ENCODE assay signal across 8 cellular contexts in the genomic region with DNA sequence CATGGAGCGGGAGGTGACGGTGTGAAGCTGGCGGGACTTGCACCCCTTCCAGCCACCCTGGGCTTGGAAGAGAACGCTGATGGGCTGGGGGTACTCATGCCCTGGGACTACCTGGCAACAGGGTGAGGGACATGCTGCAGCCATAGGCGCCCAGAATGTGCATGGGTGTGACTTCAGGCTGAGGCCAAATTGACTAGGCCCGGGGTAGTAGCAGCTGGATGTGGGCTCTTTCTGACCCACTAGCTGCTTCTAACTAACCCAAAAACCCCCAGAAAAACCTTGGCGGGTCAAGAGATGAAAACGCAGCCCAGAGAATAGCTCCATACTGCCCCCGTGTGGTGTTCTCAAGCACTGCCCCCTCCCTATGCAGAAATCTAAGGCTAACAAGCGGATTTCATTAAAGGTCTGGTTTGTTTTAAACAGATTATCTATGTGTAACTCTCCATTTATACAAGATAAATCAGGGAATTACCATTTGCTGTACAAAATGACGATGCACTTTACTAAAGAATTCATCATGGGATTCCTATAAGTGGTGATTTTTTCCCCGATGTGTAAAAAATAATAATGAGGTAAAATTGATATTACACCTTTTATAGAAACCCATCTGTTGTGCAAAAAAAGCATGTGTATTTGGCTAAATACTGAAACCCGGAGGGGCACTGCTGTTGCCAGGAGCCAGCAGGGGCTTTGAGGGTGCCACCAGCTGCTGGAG. TPM values are rescaled to one million over a fixed set of nuclear protein-coding genes. Genes with fewer than 3 reads are reported as not detected.
A peak's percentile ranks its signal among the peaks of the same experiment; 100 is the strongest.
DNase-seq lines count a peak whose midpoint lies in the region; ATAC-seq, FAIRE-seq and TF ChIP-seq lines count a peak whose summit lies in the region.

No MANE protein-coding gene starts in this region.

- FAIRE-seq in A549 (lab: Jason Lieb, UNC): no peak

- no peaks in the 10 kb centered on the region for H3K27me3 ChIP-seq in neural cell (ENCODE audit: insufficient read depth, low read depth, low read length)

- WGBS in A549 (ENCODE audit: missing lambda C conversion rate): 45% methylated on average over 12 of the region's 13 CpGs

- peak; percentile 48 to 54 for TF ChIP-seq RAD21 in A549 (conservative IDR thresholded peaks at IDR 0.05 in 1 of 2, IDR thresholded peaks at IDR 0.05 in 1 of 2)
- TF ChIP-seq RAD21 in neural cell (conservative IDR thresholded peaks at IDR 0.05): peak; percentile 68

- H3K36me3 ChIP-seq in neural cell (ENCODE audit: insufficient read depth, low read length): no peaks in the 10 kb centered on the region

- H2AFZ ChIP-seq in neural cell (ENCODE audit: low read depth, low read length): no peak overlapping the region

- no peak for TF ChIP-seq EP300 in A549 (IDR thresholded peaks at IDR 0.05)
- TF ChIP-seq EP300 in neural cell (conservative IDR thresholded peaks at IDR 0.05; ENCODE audit: poor library complexity, severe bottlenecking): no peak

- no peaks in the 10 kb centered on the region for H3K9me3 Mint-ChIP-seq in activated CD8-positive, alpha-beta memory T cell treated with anti-CD3 and anti-CD28 coated beads, Interleukin-2, amount 10 ng/mL, durations not matched to agents 7 days and 5 days (ENCODE audit: low read depth)

- H3K9me3 ChIP-seq in A549: no peaks in the 10 kb centered on the region
- H3K9me3 ChIP-seq in neural cell (ENCODE audit: low read length): no peaks in the 10 kb centered on the region

- H3K36me3 Mint-ChIP-seq in activated CD8-positive, alpha-beta memory T cell treated with anti-CD3 and anti-CD28 coated beads, Interleukin-2, amount 10 ng/mL, durations not matched to agents 7 days and 5 days: no peaks in the 10 kb centered on the region

- no peak for ATAC-seq in A549
- peak; percentile 27 for ATAC-seq in activated CD8-positive, alpha-beta memory T cell treated with anti-CD3 and anti-CD28 coated beads, Interleukin-2, amount 10 ng/mL, durations not matched to agents 7 days and 5 days
- ATAC-seq in HG03521 (IDR thresholded peaks at IDR 0.05; ENCODE audit: unreplicated experiment): no peak

- peak overlapping the region; percentile 41 for H3K9ac ChIP-seq in neural cell (ENCODE audit: low read length)

- H3K4me3 ChIP-seq in A549 (no peak overlapping the region; the same call in 2 of the 3 replicates), epithelial cell of proximal tubule (ENCODE audit: low read depth, low read length) (no peak overlapping the region), neural cell (ENCODE audit: low read length) (peak overlapping the region; percentile 53)

- H3K27ac ChIP-seq in A549 (no peak overlapping the region), neural cell (ENCODE audit: low read length) (no peak overlapping the region)

- H3K4me3 Mint-ChIP-seq in activated CD8-positive, alpha-beta memory T cell treated with anti-CD3 and anti-CD28 coated beads, Interleukin-2, amount 10 ng/mL, durations not matched to agents 7 days and 5 days: peak overlapping the region; percentile 35

- H4K20me1 ChIP-seq in neural cell (ENCODE audit: insufficient read depth): no peaks in the 10 kb centered on the region

- no peak for TF ChIP-seq POLR2A in A549 (IDR thresholded peaks at IDR 0.05; ENCODE audit: low read length)

- H3K4me1 ChIP-seq in A549: peaks cover 53% of the 10 kb centered on the region

- H3K79me2 ChIP-seq in neural cell (replicated peaks; ENCODE audit: insufficient read depth, low read length): peaks cover 3% of the 10 kb centered on the region

- peaks cover 38% of the 10 kb centered on the region for H3K27me3 Mint-ChIP-seq in activated CD8-positive, alpha-beta memory T cell treated with anti-CD3 and anti-CD28 coated beads, Interleukin-2, amount 10 ng/mL, durations not matched to agents 7 days and 5 days

- CTCF ChIA-PET in A549 (lab: Yijun Ruan, JAX) (interaction anchor here (0.6 to 5.3 kb wide), 41 partner anchors 9 to 281 kb away, joined by 3 to 69 read pairs (median 4); a partner anchor contains a TSS), GM10248 (lab: Yijun Ruan, JAX) (interaction anchor here (0.7 to 6.6 kb wide), 51 partner anchors 8 to 389 kb away, joined by 3 to 78 read pairs (median 4); a partner anchor contains a TSS)
- CTCF ChIA-PET in activated CD8-positive, alpha-beta memory T cell treated with anti-CD3 and anti-CD28 coated beads, Interleukin-2, amount 10 ng/mL, durations not matched to agents 7 days and 5 days (lab: Charles Lee): interaction anchor here (0.6 to 5.6 kb wide), 50 partner anchors 8 to 549 kb away, joined by 3 to 60 read pairs (median 4); a partner anchor contains a TSS

- peaks cover 4% of the 10 kb centered on the region for H3F3A ChIP-seq in neural cell (ENCODE audit: insufficient read depth, low read length, poor library complexity, severe bottlenecking)

- peak overlapping the region; percentile 100; the same call in 1 of the 3 replicates for H3K4me2 ChIP-seq in A549
- H3K4me2 ChIP-seq in neural cell (ENCODE audit: low read length): no peak overlapping the region

- POLR2A ChIA-PET in A549 (lab: Yijun Ruan, JAX): interaction anchor here (1.0 to 1.1 kb wide), 2 partner anchors 12 to 17 kb away, joined by 3 to 5 read pairs; a partner anchor contains a TSS
- POLR2A ChIA-PET in GM10248 (lab: Yijun Ruan, JAX): interaction anchor here (2.9 kb wide), 1 partner anchor 12 kb away, joined by 13 read pairs; a partner anchor contains a TSS

- peaks cover 35% of the 10 kb centered on the region for H3K4me1 Mint-ChIP-seq in activated CD8-positive, alpha-beta memory T cell treated with anti-CD3 and anti-CD28 coated beads, Interleukin-2, amount 10 ng/mL, durations not matched to agents 7 days and 5 days

- TF ChIP-seq CTCF in A549 (IDR thresholded peaks at IDR 0.05) (peak; percentile 82), GM10248 (IDR thresholded peaks at IDR 0.05; ENCODE audit: control extremely low read depth, extremely low read depth, low read depth, missing control alignments) (peak; percentile 70), epithelial cell of proximal tubule (conservative IDR thresholded peaks at IDR 0.05; ENCODE audit: low read depth, low read length) (peak; percentile 95), neural cell (IDR thresholded peaks at IDR 0.05; ENCODE audit: poor library complexity, severe bottlenecking) (peak; percentile 89)

- DNase-seq in A549 (ENCODE audit: low read depth in 1 of 2, low spot score in 1 of 2) (peak; percentile 42 to 73), GM10248 (ENCODE audit: extremely low spot score) (peak; percentile 82), NCI-H2227 treated with DMSO at 0.1 percent for 48 hours (lab: John Stamatoyannopoulos, UW) (peak; percentile 65), epithelial cell of proximal tubule (ENCODE audit: low read depth) (no peak)
- DNase-seq in activated CD8-positive, alpha-beta memory T cell treated with anti-CD3 and anti-CD28 coated beads, Interleukin-2, amount 10 ng/mL, durations not matched to agents 7 days and 5 days: peak; percentile 78
- DNase-seq in NK-92 treated with Interleukin-12 subunit alpha and Interleukin-12 subunit beta, amount 100 ng/mL, for 24 hours (lab: John Stamatoyannopoulos, UW): no peak

- H3K27ac Mint-ChIP-seq in activated CD8-positive, alpha-beta memory T cell treated with anti-CD3 and anti-CD28 coated beads, Interleukin-2, amount 10 ng/mL, durations not matched to agents 7 days and 5 days: no peak overlapping the region

- no peaks in the 10 kb centered on the region for H3K9me2 ChIP-seq in neural cell (ENCODE audit: insufficient read depth, low read length)

RNA-seq across cellular contexts. Expression of a gene that starts 4.2 kb away (rescaled TPM):
- polyA plus RNA-seq in A549 (2011; rRNA removed) (12.5 and 14.5 TPM in 2 replicates), A549 (2017; fragmentation: RNase III; extraction: RNeasy Plus Mini Kit Qiagen cat#74134 plus additional on column Dnase treatment) (10.6 to 11.9 TPM (median 11.6 TPM) in 3 replicates), neural cell (199 and 216 TPM in 2 replicates)
- 10.9 and 14.3 TPM in 2 replicates for polyA plus RNA-seq in A549 (2012; cell fraction: cytosol; rRNA removed)
- polyA plus RNA-seq in A549 (2012; cell fraction: nucleus; rRNA removed): 48.7 and 61.4 TPM in 2 replicates
- 13.0 and 15.2 TPM in 2 replicates for polyA minus RNA-seq in A549 (2011; rRNA and poly(A)+ RNA removed)
- 1 to 10 TPM; 1.0 to 2.5 TPM for total RNA-seq in activated CD8-positive, alpha-beta memory T cell treated with anti-CD3 and anti-CD28 coated beads, Interleukin-2, amount 10 ng/mL, durations not matched to agents 7 days and 5 days
- 6.9 and 8.1 TPM in 2 replicates for total RNA-seq in epithelial cell of proximal tubule
- polyA minus RNA-seq in neural cell: 131 and 132 TPM in 2 replicates

RNA-seq across cellular contexts. Expression of a gene that starts 12.0 kb away (rescaled TPM):
- polyA plus RNA-seq in A549 (2011; rRNA removed) (14.9 and 17.2 TPM in 2 replicates), A549 (2017; fragmentation: RNase III; extraction: RNeasy Plus Mini Kit Qiagen cat#74134 plus additional on column Dnase treatment) (24.7 to 29.6 TPM (median 28.0 TPM) in 3 replicates), neural cell (22.1 and 22.5 TPM in 2 replicates)
- polyA plus RNA-seq in A549 (2012; cell fraction: cytosol; rRNA removed): 22.6 and 34.6 TPM in 2 replicates
- 62.9 and 75.7 TPM in 2 replicates for polyA plus RNA-seq in A549 (2012; cell fraction: nucleus; rRNA removed)
- 16.7 and 27.0 TPM in 2 replicates for polyA minus RNA-seq in A549 (2011; rRNA and poly(A)+ RNA removed)
- total RNA-seq in activated CD8-positive, alpha-beta memory T cell treated with anti-CD3 and anti-CD28 coated beads, Interleukin-2, amount 10 ng/mL, durations not matched to agents 7 days and 5 days: 10 to 100 TPM; 46.1 to 46.8 TPM
- total RNA-seq in epithelial cell of proximal tubule: 40.1 and 45.6 TPM in 2 replicates
- 25.9 and 33.6 TPM in 2 replicates for polyA minus RNA-seq in neural cell

RNA-seq across cellular contexts. Expression of a gene that starts 17.3 kb away (rescaled TPM):
- polyA plus RNA-seq in A549 (2011; rRNA removed) (47.8 and 53.8 TPM in 2 replicates), A549 (2017; fragmentation: RNase III; extraction: RNeasy Plus Mini Kit Qiagen cat#74134 plus additional on column Dnase treatment) (69.1 to 76.3 TPM (median 70.9 TPM) in 3 replicates), neural cell (32.7 and 45.8 TPM in 2 replicates)
- 59.3 and 63.3 TPM in 2 replicates for polyA plus RNA-seq in A549 (2012; cell fraction: cytosol; rRNA removed)
- polyA plus RNA-seq in A549 (2012; cell fraction: nucleus; rRNA removed): 70.5 and 71.8 TPM in 2 replicates
- 61.8 and 67.2 TPM in 2 replicates for polyA minus RNA-seq in A549 (2011; rRNA and poly(A)+ RNA removed)
- total RNA-seq in activated CD8-positive, alpha-beta memory T cell treated with anti-CD3 and anti-CD28 coated beads, Interleukin-2, amount 10 ng/mL, durations not matched to agents 7 days and 5 days: 10 to 100 TPM; 37.8 to 47.3 TPM
- total RNA-seq in epithelial cell of proximal tubule: 37.8 and 80.5 TPM in 2 replicates
- 37.7 and 39.2 TPM in 2 replicates for polyA minus RNA-seq in neural cell

RNA-seq across cellular contexts. Expression of a gene that starts 34.0 kb away (rescaled TPM):
- not detected in 2 replicates for polyA plus RNA-seq in A549 (2011; rRNA removed)
- not detected in 2 replicates for polyA plus RNA-seq in A549 (2012; cell fraction: cytosol; rRNA removed)
- polyA plus RNA-seq in A549 (2012; cell fraction: nucleus; rRNA removed): not detected in 2 replicates
- not detected in 3 replicates for polyA plus RNA-seq in A549 (2017; fragmentation: RNase III; extraction: RNeasy Plus Mini Kit Qiagen cat#74134 plus additional on column Dnase treatment)
- polyA minus RNA-seq in A549 (2011; rRNA and poly(A)+ RNA removed): not detected in 2 replicates
- not detected for total RNA-seq in activated CD8-positive, alpha-beta memory T cell treated with anti-CD3 and anti-CD28 coated beads, Interleukin-2, amount 10 ng/mL, durations not matched to agents 7 days and 5 days
- total RNA-seq in epithelial cell of proximal tubule: not detected in 2 replicates
- polyA plus RNA-seq in neural cell: not detected in 2 replicates
- polyA minus RNA-seq in neural cell: not detected in 2 replicates

RNA-seq across cellular contexts. Expression of a gene that starts 57.3 kb away (rescaled TPM):
- polyA plus RNA-seq in A549 (2011; rRNA removed): not detected in 2 replicates
- polyA plus RNA-seq in A549 (2012; cell fraction: cytosol; rRNA removed): not detected in 2 replicates
- polyA plus RNA-seq in A549 (2012; cell fraction: nucleus; rRNA removed): not detected in 2 replicates
- polyA plus RNA-seq in A549 (2017; fragmentation: RNase III; extraction: RNeasy Plus Mini Kit Qiagen cat#74134 plus additional on column Dnase treatment): not detected in 3 replicates
- polyA minus RNA-seq in A549 (2011; rRNA and poly(A)+ RNA removed): not detected in 2 replicates
- not detected for total RNA-seq in activated CD8-positive, alpha-beta memory T cell treated with anti-CD3 and anti-CD28 coated beads, Interleukin-2, amount 10 ng/mL, durations not matched to agents 7 days and 5 days
- total RNA-seq in epithelial cell of proximal tubule: not detected in 2 replicates
- not detected in 2 replicates for polyA plus RNA-seq in neural cell
- polyA minus RNA-seq in neural cell: not detected in 2 replicates

Comparison
In these comparisons a context has a peak if more than half of its experiments do, and no peak if none do; other contexts are left out.
1. DNase-seq: peak in A549 (2 of 2), GM10248 (single experiment), NCI-H2227 treated with DMSO at 0.1 percent for 48 hours (single experiment) and activated CD8-positive, alpha-beta memory T cell treated with anti-CD3 and anti-CD28 coated beads, Interleukin-2, amount 10 ng/mL, durations not matched to agents 7 days and 5 days (single experiment); none in epithelial cell of proximal tubule (single experiment) and NK-92 treated with Interleukin-12 subunit alpha and Interleukin-12 subunit beta, amount 100 ng/mL, for 24 hours (single experiment).
2. Peak in every context shown above with its lines, with median percentiles within 50 percentile points of each other: CTCF ChIP-seq.